ENCODE assay signal across 1 cellular context in the genomic region with DNA sequence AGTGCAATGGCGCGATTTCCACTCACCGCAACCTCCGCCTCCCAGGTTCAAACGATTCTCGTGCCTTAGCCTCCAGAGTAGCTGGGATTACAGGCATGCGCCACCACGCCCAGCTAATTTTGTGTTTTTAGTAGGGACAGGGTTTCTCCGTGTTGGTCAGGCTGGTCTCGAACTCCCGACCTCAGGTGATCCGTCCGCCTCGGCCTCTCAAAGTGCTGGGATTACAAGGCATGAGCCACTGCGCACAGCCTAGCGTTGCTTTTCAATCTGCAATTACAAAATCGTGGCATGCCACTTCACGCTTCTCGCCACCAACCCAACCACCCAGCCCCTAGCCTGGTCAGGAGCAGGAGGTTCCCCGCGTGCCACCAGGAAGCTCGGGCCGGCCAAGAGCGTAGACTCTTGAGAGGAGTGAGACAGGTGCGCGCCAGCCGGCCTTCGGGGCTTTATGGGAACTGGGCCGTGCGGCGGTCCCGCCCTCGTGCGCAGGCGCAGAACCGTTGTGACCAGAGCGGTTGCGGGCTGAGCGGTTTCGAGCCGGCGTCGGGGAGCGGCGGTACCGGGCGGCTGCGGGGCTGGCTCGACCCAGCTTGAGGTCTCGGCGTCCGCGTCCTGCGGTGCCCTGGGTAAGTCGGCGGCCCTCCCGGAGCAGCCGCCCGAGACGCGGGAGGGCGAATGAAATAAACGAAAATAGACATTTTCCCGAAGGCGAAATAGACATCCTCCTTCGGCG.
TF ChIP-seq lines count a peak whose summit lies in the region.

A gene (plus strand): TSS at position 500 of the 733 bp plus-strand sequence. CDS start 530 bp downstream, outside the sequence.

TF ChIP-seq in K562, 482 proteins besides CTCF, POLR2A, EP300 and RAD21 (continued from another document):
- TF ChIP-seq, protein P1, sequence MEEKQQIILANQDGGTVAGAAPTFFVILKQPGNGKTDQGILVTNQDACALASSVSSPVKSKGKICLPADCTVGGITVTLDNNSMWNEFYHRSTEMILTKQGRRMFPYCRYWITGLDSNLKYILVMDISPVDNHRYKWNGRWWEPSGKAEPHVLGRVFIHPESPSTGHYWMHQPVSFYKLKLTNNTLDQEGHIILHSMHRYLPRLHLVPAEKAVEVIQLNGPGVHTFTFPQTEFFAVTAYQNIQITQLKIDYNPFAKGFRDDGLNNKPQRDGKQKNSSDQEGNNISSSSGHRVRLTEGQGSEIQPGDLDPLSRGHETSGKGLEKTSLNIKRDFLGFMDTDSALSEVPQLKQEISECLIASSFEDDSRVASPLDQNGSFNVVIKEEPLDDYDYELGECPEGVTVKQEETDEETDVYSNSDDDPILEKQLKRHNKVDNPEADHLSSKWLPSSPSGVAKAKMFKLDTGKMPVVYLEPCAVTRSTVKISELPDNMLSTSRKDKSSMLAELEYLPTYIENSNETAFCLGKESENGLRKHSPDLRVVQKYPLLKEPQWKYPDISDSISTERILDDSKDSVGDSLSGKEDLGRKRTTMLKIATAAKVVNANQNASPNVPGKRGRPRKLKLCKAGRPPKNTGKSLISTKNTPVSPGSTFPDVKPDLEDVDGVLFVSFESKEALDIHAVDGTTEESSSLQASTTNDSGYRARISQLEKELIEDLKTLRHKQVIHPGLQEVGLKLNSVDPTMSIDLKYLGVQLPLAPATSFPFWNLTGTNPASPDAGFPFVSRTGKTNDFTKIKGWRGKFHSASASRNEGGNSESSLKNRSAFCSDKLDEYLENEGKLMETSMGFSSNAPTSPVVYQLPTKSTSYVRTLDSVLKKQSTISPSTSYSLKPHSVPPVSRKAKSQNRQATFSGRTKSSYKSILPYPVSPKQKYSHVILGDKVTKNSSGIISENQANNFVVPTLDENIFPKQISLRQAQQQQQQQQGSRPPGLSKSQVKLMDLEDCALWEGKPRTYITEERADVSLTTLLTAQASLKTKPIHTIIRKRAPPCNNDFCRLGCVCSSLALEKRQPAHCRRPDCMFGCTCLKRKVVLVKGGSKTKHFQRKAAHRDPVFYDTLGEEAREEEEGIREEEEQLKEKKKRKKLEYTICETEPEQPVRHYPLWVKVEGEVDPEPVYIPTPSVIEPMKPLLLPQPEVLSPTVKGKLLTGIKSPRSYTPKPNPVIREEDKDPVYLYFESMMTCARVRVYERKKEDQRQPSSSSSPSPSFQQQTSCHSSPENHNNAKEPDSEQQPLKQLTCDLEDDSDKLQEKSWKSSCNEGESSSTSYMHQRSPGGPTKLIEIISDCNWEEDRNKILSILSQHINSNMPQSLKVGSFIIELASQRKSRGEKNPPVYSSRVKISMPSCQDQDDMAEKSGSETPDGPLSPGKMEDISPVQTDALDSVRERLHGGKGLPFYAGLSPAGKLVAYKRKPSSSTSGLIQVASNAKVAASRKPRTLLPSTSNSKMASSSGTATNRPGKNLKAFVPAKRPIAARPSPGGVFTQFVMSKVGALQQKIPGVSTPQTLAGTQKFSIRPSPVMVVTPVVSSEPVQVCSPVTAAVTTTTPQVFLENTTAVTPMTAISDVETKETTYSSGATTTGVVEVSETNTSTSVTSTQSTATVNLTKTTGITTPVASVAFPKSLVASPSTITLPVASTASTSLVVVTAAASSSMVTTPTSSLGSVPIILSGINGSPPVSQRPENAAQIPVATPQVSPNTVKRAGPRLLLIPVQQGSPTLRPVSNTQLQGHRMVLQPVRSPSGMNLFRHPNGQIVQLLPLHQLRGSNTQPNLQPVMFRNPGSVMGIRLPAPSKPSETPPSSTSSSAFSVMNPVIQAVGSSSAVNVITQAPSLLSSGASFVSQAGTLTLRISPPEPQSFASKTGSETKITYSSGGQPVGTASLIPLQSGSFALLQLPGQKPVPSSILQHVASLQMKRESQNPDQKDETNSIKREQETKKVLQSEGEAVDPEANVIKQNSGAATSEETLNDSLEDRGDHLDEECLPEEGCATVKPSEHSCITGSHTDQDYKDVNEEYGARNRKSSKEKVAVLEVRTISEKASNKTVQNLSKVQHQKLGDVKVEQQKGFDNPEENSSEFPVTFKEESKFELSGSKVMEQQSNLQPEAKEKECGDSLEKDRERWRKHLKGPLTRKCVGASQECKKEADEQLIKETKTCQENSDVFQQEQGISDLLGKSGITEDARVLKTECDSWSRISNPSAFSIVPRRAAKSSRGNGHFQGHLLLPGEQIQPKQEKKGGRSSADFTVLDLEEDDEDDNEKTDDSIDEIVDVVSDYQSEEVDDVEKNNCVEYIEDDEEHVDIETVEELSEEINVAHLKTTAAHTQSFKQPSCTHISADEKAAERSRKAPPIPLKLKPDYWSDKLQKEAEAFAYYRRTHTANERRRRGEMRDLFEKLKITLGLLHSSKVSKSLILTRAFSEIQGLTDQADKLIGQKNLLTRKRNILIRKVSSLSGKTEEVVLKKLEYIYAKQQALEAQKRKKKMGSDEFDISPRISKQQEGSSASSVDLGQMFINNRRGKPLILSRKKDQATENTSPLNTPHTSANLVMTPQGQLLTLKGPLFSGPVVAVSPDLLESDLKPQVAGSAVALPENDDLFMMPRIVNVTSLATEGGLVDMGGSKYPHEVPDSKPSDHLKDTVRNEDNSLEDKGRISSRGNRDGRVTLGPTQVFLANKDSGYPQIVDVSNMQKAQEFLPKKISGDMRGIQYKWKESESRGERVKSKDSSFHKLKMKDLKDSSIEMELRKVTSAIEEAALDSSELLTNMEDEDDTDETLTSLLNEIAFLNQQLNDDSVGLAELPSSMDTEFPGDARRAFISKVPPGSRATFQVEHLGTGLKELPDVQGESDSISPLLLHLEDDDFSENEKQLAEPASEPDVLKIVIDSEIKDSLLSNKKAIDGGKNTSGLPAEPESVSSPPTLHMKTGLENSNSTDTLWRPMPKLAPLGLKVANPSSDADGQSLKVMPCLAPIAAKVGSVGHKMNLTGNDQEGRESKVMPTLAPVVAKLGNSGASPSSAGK (IDR thresholded peaks at IDR 0.05) = peak; percentile 94
- no peak for TF ChIP-seq YBX1 (IDR thresholded peaks at IDR 0.05)
- TF ChIP-seq, protein P2, sequence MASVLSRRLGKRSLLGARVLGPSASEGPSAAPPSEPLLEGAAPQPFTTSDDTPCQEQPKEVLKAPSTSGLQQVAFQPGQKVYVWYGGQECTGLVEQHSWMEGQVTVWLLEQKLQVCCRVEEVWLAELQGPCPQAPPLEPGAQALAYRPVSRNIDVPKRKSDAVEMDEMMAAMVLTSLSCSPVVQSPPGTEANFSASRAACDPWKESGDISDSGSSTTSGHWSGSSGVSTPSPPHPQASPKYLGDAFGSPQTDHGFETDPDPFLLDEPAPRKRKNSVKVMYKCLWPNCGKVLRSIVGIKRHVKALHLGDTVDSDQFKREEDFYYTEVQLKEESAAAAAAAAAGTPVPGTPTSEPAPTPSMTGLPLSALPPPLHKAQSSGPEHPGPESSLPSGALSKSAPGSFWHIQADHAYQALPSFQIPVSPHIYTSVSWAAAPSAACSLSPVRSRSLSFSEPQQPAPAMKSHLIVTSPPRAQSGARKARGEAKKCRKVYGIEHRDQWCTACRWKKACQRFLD (CRISPR knock-in tag; IDR thresholded peaks at IDR 0.05) = no peak
- peak; percentile 62; the same call in 1 of the 2 replicates for TF ChIP-seq CTBP1 (IDR thresholded peaks at IDR 0.05; ENCODE audit: borderline replicate concordance)
- no peak for TF ChIP-seq DACH1 (IDR thresholded peaks at IDR 0.05; ENCODE audit: partially characterized antibody)
- TF ChIP-seq FIP1L1 (IDR thresholded peaks at IDR 0.05; ENCODE audit: low read depth, low read length, poor library complexity, severe bottlenecking) = no peak
- TF ChIP-seq POLR2G (IDR thresholded peaks at IDR 0.05; ENCODE audit: low read depth, low read length) = peak; percentile 83
- 0 out of 2 replicates have a peak, but pooled peaks have one; percentile 19 for TF ChIP-seq ARID1B (IDR thresholded peaks at IDR 0.05)
- TF ChIP-seq NCOA6 (IDR thresholded peaks at IDR 0.05) = peak; percentile 85
- TF ChIP-seq NR2C1 (IDR thresholded peaks at IDR 0.05) = no peak
- no peak for TF ChIP-seq NR2C1 (tag; IDR thresholded peaks at IDR 0.05)
- no peak for TF ChIP-seq ATF1 (CRISPR knock-in tag; IDR thresholded peaks at IDR 0.05)
- TF ChIP-seq ATF1 (tag; IDR thresholded peaks at IDR 0.05) = peak; percentile 34; the same call in 1 of the 2 replicates
- peak; percentile 37; the same call in 1 of the 2 replicates for TF ChIP-seq ELF2 (CRISPR knock-in tag; IDR thresholded peaks at IDR 0.05)
- no peak for TF ChIP-seq ZNF217 (CRISPR knock-in tag; IDR thresholded peaks at IDR 0.05)
- 0 out of 2 replicates have a peak, but pooled peaks have one; percentile 47 for TF ChIP-seq CBFB (CRISPR knock-in tag; IDR thresholded peaks at IDR 0.05)
- no peak for TF ChIP-seq ZNF830 (CRISPR knock-in tag; IDR thresholded peaks at IDR 0.05)
- 0 out of 2 replicates have a peak, but pooled peaks have one; percentile 26 for TF ChIP-seq ZNF282 (CRISPR knock-in tag; IDR thresholded peaks at IDR 0.05)
- peak; percentile 26 for TF ChIP-seq CCNT2 (IDR thresholded peaks at IDR 0.05; ENCODE audit: borderline replicate concordance, extremely low read depth, insufficient read length, low read depth, low read length)
- no peak for TF ChIP-seq TAF7 (tag; IDR thresholded peaks at IDR 0.05)
- no peak for TF ChIP-seq NFE2L1 (tag; IDR thresholded peaks at IDR 0.05; ENCODE audit: borderline replicate concordance, low read depth)
- TF ChIP-seq, protein P3, sequence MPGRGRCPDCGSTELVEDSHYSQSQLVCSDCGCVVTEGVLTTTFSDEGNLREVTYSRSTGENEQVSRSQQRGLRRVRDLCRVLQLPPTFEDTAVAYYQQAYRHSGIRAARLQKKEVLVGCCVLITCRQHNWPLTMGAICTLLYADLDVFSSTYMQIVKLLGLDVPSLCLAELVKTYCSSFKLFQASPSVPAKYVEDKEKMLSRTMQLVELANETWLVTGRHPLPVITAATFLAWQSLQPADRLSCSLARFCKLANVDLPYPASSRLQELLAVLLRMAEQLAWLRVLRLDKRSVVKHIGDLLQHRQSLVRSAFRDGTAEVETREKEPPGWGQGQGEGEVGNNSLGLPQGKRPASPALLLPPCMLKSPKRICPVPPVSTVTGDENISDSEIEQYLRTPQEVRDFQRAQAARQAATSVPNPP (IDR thresholded peaks at IDR 0.05; ENCODE audit: borderline replicate concordance, insufficient read depth, insufficient read length) = no peak
- TF ChIP-seq, protein P4, sequence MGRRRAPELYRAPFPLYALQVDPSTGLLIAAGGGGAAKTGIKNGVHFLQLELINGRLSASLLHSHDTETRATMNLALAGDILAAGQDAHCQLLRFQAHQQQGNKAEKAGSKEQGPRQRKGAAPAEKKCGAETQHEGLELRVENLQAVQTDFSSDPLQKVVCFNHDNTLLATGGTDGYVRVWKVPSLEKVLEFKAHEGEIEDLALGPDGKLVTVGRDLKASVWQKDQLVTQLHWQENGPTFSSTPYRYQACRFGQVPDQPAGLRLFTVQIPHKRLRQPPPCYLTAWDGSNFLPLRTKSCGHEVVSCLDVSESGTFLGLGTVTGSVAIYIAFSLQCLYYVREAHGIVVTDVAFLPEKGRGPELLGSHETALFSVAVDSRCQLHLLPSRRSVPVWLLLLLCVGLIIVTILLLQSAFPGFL (CRISPR knock-in tag; IDR thresholded peaks at IDR 0.05) = no peak
- no peak for TF ChIP-seq SMAD1 (IDR thresholded peaks at IDR 0.05; ENCODE audit: low read depth, low read length, partially characterized antibody)
- 0 out of 4 replicates have a peak, but pooled peaks of 1 of the 2 experiments have one; percentile 23 for TF ChIP-seq HDAC1 (IDR thresholded peaks at IDR 0.05)
- TF ChIP-seq NONO (IDR thresholded peaks at IDR 0.05; ENCODE audit: low read depth in 2 of 2, low read length in 1 of 2) = 0 out of 4 replicates have a peak, but pooled peaks of 1 of the 2 experiments have one; percentile 32
- TF ChIP-seq, protein P5, sequence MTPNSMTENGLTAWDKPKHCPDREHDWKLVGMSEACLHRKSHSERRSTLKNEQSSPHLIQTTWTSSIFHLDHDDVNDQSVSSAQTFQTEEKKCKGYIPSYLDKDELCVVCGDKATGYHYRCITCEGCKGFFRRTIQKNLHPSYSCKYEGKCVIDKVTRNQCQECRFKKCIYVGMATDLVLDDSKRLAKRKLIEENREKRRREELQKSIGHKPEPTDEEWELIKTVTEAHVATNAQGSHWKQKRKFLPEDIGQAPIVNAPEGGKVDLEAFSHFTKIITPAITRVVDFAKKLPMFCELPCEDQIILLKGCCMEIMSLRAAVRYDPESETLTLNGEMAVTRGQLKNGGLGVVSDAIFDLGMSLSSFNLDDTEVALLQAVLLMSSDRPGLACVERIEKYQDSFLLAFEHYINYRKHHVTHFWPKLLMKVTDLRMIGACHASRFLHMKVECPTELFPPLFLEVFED (CRISPR knock-in tag; conservative IDR thresholded peaks at IDR 0.05) = 0 out of 2 replicates have a peak, but pooled peaks have one; percentile 22
- peak; percentile 71; the same call in 1 of the 2 replicates for TF ChIP-seq CXXC5 (CRISPR knock-in tag; IDR thresholded peaks at IDR 0.05)
- no peak for TF ChIP-seq ZSCAN29 (IDR thresholded peaks at IDR 0.05)
- no peak for TF ChIP-seq EWSR1 (IDR thresholded peaks at IDR 0.05; ENCODE audit: borderline replicate concordance, low read depth, partially characterized antibody)
- no peak for TF ChIP-seq ZNF75A (CRISPR knock-in tag; IDR thresholded peaks at IDR 0.05)
- TF ChIP-seq, protein P6, sequence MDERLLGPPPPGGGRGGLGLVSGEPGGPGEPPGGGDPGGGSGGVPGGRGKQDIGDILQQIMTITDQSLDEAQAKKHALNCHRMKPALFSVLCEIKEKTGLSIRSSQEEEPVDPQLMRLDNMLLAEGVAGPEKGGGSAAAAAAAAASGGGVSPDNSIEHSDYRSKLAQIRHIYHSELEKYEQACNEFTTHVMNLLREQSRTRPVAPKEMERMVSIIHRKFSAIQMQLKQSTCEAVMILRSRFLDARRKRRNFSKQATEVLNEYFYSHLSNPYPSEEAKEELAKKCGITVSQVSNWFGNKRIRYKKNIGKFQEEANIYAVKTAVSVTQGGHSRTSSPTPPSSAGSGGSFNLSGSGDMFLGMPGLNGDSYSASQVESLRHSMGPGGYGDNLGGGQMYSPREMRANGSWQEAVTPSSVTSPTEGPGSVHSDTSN (CRISPR knock-in tag; IDR thresholded peaks at IDR 0.05; ENCODE audit: low read depth) = no peak
- TF ChIP-seq, protein P6 (tag; conservative IDR thresholded peaks at IDR 0.05; ENCODE audit: low read depth) = no peak
- peak; percentile 31 for TF ChIP-seq TBP (optimal IDR thresholded peaks at IDR 0.05; ENCODE audit: low read depth, low read length)
- peak; percentile 20 for TF ChIP-seq PHF20 (IDR thresholded peaks at IDR 0.05; ENCODE audit: partially characterized antibody)
- no peak for TF ChIP-seq ASH1L (IDR thresholded peaks at IDR 0.05; ENCODE audit: borderline replicate concordance, low read depth, partially characterized antibody)
- no peak for TF ChIP-seq MAFK (IDR thresholded peaks at IDR 0.05; ENCODE audit: low read length)
- TF ChIP-seq POLR2B (IDR thresholded peaks at IDR 0.05; ENCODE audit: low read depth, partially characterized antibody) = peak; percentile 51
